In the genomic region with DNA sequence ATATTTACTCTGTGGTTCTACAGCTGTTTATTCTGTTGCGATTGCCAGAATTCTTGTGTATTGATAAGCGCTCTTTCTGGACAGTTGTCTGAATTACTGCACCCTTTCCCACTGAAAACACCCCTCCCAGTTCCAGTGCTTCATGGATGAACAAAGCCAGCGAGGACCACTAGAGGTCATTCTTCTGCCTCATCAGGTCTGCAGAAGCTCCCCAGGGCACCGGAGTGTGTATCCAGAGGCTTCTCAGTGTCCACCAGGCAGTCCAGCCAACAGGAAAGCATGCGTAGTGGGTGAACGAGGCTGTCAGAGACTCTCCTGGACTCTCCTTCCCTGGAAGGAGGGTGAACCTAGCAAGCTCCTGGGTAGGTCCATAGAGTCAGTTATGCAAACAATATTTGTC, we compare ENCODE assay signal across 12 cellular contexts. TPM values are rescaled to one million over a fixed set of nuclear protein-coding genes. Genes with fewer than 3 reads are reported as not detected.
A peak's percentile ranks its signal among the peaks of the same experiment; 100 is the strongest.
DNase-seq lines count a peak whose midpoint lies in the region; ATAC-seq, FAIRE-seq and TF ChIP-seq lines count a peak whose summit lies in the region.
"Had no signal": no experiment of that assay in that cellular context is flagged by ENCODE, and none has a peak within 500 bp of the region (broad histone marks: within the 10 kb centered on the region; RNA-seq: fewer than 3 reads in every experiment).

No MANE protein-coding gene starts in this region.

- no peaks in the 10 kb centered on the region for H3K9me3 Mint-ChIP-seq in neural progenitor cell
- H3K9me3 Mint-ChIP-seq: mesothelial cell of epicardium had no signal

- DNase-seq in GM10266 (ENCODE audit: extremely low spot score) (no peak), NCI-H460 (ENCODE audit: extremely low read depth, low read depth) (peak; percentile 15), dorsolateral prefrontal cortex (no peak), neural progenitor cell (ENCODE audit: low spot score) (peak; percentile 40), NCI-H345 treated with DMSO at 0.1 percent for 48 hours (lab: John Stamatoyannopoulos, UW; ENCODE audit: unreplicated experiment) (no peak), GM12891 (ENCODE audit: insufficient read length, low spot score) (no peak)
- DNase-seq in activated naive CD4-positive, alpha-beta T cell (lab: John Stamatoyannopoulos, UW): no peak

- no peaks in the 10 kb centered on the region for H4K20me1 ChIP-seq in neural progenitor cell (ENCODE audit: low read depth)

- no peaks in the 10 kb centered on the region for H3K36me3 ChIP-seq in neural progenitor cell
- H3K36me3 ChIP-seq: uterus had no signal

- no peak overlapping the region for H3K9ac ChIP-seq in neural progenitor cell

- peaks cover 8% of the 10 kb centered on the region for H3K36me3 Mint-ChIP-seq in neural progenitor cell

- H3K79me2 ChIP-seq in neural progenitor cell (ENCODE audit: low read depth): no peaks in the 10 kb centered on the region

- no peaks in the 10 kb centered on the region for H3K4me1 Mint-ChIP-seq in neural progenitor cell

- intact Hi-C loops in dorsolateral prefrontal cortex (cut with DNase I): no loop called here

- no peak overlapping the region for H3K27ac ChIP-seq in dorsolateral prefrontal cortex
- H3K27ac ChIP-seq in neural progenitor cell: no peak overlapping the region
- H3K27ac ChIP-seq: epithelial cell of prostate, uterus had no signal

- no peaks in the 10 kb centered on the region for H3K27me3 ChIP-seq in dorsolateral prefrontal cortex
- H3K27me3 ChIP-seq in neural progenitor cell: no peaks in the 10 kb centered on the region
- H3K27me3 ChIP-seq: uterus had no signal

- TF ChIP-seq CTCF in GM10266 (IDR thresholded peaks at IDR 0.05; ENCODE audit: control insufficient read depth, insufficient read depth, low read depth, missing control alignments) (peak; percentile 24), dorsolateral prefrontal cortex (IDR thresholded peaks at IDR 0.05 in 54 of 56, conservative IDR thresholded peaks at IDR 0.05 in 2 of 56; ENCODE audit: low read depth in 1 of 56, partially characterized antibody in 56 of 56) (peak in 30 of 56 donors; percentile 2 to 57 (median 29)), neural progenitor cell (IDR thresholded peaks at IDR 0.05) (peak; percentile 48)

- no peaks in the 10 kb centered on the region for H3K27me3 Mint-ChIP-seq in neural progenitor cell (ENCODE audit: insufficient read depth, low read depth)

- TF ChIP-seq POLR2A in GM12891 (IDR thresholded peaks at IDR 0.05; ENCODE audit: low read depth, low read length): no peak

- no peaks in the 10 kb centered on the region for H3F3A ChIP-seq in neural progenitor cell (ENCODE audit: low read depth)

- no peak overlapping the region for H3K4me2 ChIP-seq in neural progenitor cell

- ATAC-seq in HG02763 (IDR thresholded peaks at IDR 0.05; ENCODE audit: unreplicated experiment): no peak

- no peaks in the 10 kb centered on the region for H3K9me3 ChIP-seq in neural progenitor cell (ENCODE audit: low read depth)
- H3K9me3 ChIP-seq: uterus had no signal

- no peak overlapping the region for H3K4me3 Mint-ChIP-seq in neural progenitor cell
- H3K4me3 Mint-ChIP-seq: mesothelial cell of epicardium had no signal

- no peak overlapping the region for H3K4me3 ChIP-seq in dorsolateral prefrontal cortex
- H3K4me3 ChIP-seq in neural progenitor cell: no peak overlapping the region
- H3K4me3 ChIP-seq: uterus had no signal

- no peak overlapping the region for H2AFZ ChIP-seq in neural progenitor cell (replicated peaks)

- H3K4me1 ChIP-seq in neural progenitor cell: peaks cover 3% of the 10 kb centered on the region
- H3K4me1 ChIP-seq: uterus had no signal

- H3K27ac Mint-ChIP-seq in neural progenitor cell: no peak overlapping the region
- H3K27ac Mint-ChIP-seq: mesothelial cell of epicardium had no signal

- no peak for FAIRE-seq in GM12891 (lab: Jason Lieb, UNC)

TF ChIP-seq in GM12891, 5 proteins besides CTCF, POLR2A, EP300 and RAD21:
- TF ChIP-seq TAF1 (IDR thresholded peaks at IDR 0.05; ENCODE audit: low read depth, low read length): no peak
- TF ChIP-seq SPI1 (IDR thresholded peaks at IDR 0.05; ENCODE audit: low read depth, low read length): no peak
- TF ChIP-seq PAX5 (IDR thresholded peaks at IDR 0.05; ENCODE audit: insufficient read depth, low read length, severe bottlenecking): no peak
- TF ChIP-seq POU2F2 (IDR thresholded peaks at IDR 0.05; ENCODE audit: low read depth, low read length): no peak
- TF ChIP-seq POLR2AphosphoS5 (IDR thresholded peaks at IDR 0.05; ENCODE audit: low read depth, low read length): no peak

RNA-seq across cellular contexts. Expression of gene INHBB, which starts 40.6 kb away (rescaled TPM):
- 0.07 TPM in 1 of 2 replicates, not detected in the other for total RNA-seq in NCI-H460 (2014; rRNA removed; shearing (Covaris generic))
- polyA plus RNA-seq in NCI-H460 (2014; cell fraction: nucleus; rRNA removed): 0.44 TPM in 1 of 2 replicates, not detected in the other
- 10 to 100 TPM in 3 of 120 experiments, 1 to 10 TPM in 117; 2.6 to 16.3 (median 4.8) TPM for total RNA-seq in dorsolateral prefrontal cortex
- total RNA-seq in neural progenitor cell (ENCODE audit: low replicate concordance): not detected in 2 replicates
- polyA plus RNA-seq in GM12891 (2012; ENCODE audit: low read depth, missing spikeins): not detected
- total RNA-seq: mesothelial cell of epicardium; T-helper 1 cell treated with Interleukin-12 subunit alpha and Interleukin-12 subunit beta and Interleukin-4 antibody, amounts not matched to agents 30 ng/mL and 1 ng/mL, for 36 hours had no signal

RNA-seq across cellular contexts. Expression of gene RALB, which starts 52.6 kb away (rescaled TPM):
- 38.2 and 45.6 TPM in 2 replicates for total RNA-seq in NCI-H460 (2014; rRNA removed; shearing (Covaris generic))
- polyA plus RNA-seq in NCI-H460 (2014; cell fraction: nucleus; rRNA removed): 16.4 and 28.6 TPM in 2 replicates
- total RNA-seq in dorsolateral prefrontal cortex (10 to 100 TPM; 29.9 to 98.4 (median 61.4) TPM), neural progenitor cell (ENCODE audit: low replicate concordance) (55.3 and 79.8 TPM in 2 replicates)
- 48.0 TPM for polyA plus RNA-seq in GM12891 (2012; ENCODE audit: low read depth, missing spikeins)

Comparison
In these comparisons a context has a peak if more than half of its experiments do, and no peak if none do; other contexts are left out.
1. DNase-seq: peak in NCI-H460 (single experiment) and neural progenitor cell (single experiment); none in GM10266 (single experiment), dorsolateral prefrontal cortex (0 of 10), NCI-H345 treated with DMSO at 0.1 percent for 48 hours (single experiment), GM12891 (single experiment) and activated naive CD4-positive, alpha-beta T cell (0 of 4).
2. Peak in every context shown above with its lines, with median percentiles within 50 percentile points of each other: CTCF ChIP-seq.